In genomic region chr2:177207101-177207500, GRCh38 we compare ENCODE assay signal across 12 cellular contexts. TPM values are rescaled to one million over a fixed set of nuclear protein-coding genes. Genes with fewer than 3 reads are reported as not detected.
DNase-seq lines count a peak whose midpoint lies in the region; ATAC-seq, FAIRE-seq and TF ChIP-seq lines count a peak whose summit lies in the region.
"Had no signal": no experiment of that assay in that cellular context is flagged by ENCODE, and none has a peak within 500 bp of the region (broad histone marks: within the 10 kb centered on the region; RNA-seq: fewer than 3 reads in every experiment).

No MANE protein-coding gene starts in this region.

- ATAC-seq in GM19043 (IDR thresholded peaks at IDR 0.05; ENCODE audit: low read depth, unreplicated experiment) (peak; percentile 86), HG02623 (IDR thresholded peaks at IDR 0.05; ENCODE audit: unreplicated experiment) (peak; percentile 80), HG03469 (IDR thresholded peaks at IDR 0.05; ENCODE audit: unreplicated experiment) (peak; percentile 59)

- H2AK5ac ChIP-seq in mesendoderm (ENCODE audit: low read length), result no peak overlapping the region

- no peak overlapping the region for H3K56ac ChIP-seq in mesendoderm (ENCODE audit: low read length)

- no peak for TF ChIP-seq POLR2A in GM12891 (IDR thresholded peaks at IDR 0.05; ENCODE audit: low read depth, low read length)

- H3K79me2 ChIP-seq in mesendoderm (ENCODE audit: control insufficient read depth, insufficient read depth, low read length), result peaks cover 3% of the 10 kb centered on the region

- H3K4me3 ChIP-seq in mesendoderm (ENCODE audit: low read length), result no peak overlapping the region
- H3K4me3 ChIP-seq: neural progenitor cell had no signal

- FAIRE-seq in GM12891 (lab: Jason Lieb, UNC), result no peak
- FAIRE-seq: bronchial epithelial cell, islet of Langerhans had no signal

- peak; percentile 34 for DNase-seq in GM12891 (ENCODE audit: insufficient read length, low spot score)
- DNase-seq in NCI-H226, result no peak
- DNase-seq in OCI-M2 (lab: John Stamatoyannopoulos, UW; ENCODE audit: unreplicated experiment), result no peak
- DNase-seq in substantia nigra (lab: John Stamatoyannopoulos, UW), result no peak
- no peak for DNase-seq in mesendoderm
- DNase-seq: NCI-H446 treated with DMSO at 0.1 percent for 48 hours had no signal

- H3K4me2 ChIP-seq in mesendoderm (ENCODE audit: low read length), result no peak overlapping the region
- H3K4me2 ChIP-seq: neural progenitor cell had no signal

- H3K27ac ChIP-seq in substantia nigra (ENCODE audit: low read depth, low read length, poor library complexity, severe bottlenecking) (no peak overlapping the region), mesendoderm (ENCODE audit: low read depth, low read length) (no peak overlapping the region)
- H3K27ac ChIP-seq: neural progenitor cell had no signal

- H3K27me3 ChIP-seq in mesendoderm (ENCODE audit: insufficient read depth, low read length, poor library complexity), result no peaks in the 10 kb centered on the region
- H3K27me3 ChIP-seq: neural progenitor cell had no signal

- no CpG with 5 or more reads among the region's 2 CpGs for WGBS in mesendoderm (ENCODE audit: extremely low coverage, insufficient coverage, low lambda C conversion rate)

- H3K9ac ChIP-seq in mesendoderm (ENCODE audit: low read length), result no peak overlapping the region
- H3K9ac ChIP-seq: neural progenitor cell had no signal

- H2BK120ac ChIP-seq in mesendoderm (ENCODE audit: low read depth, low read length), result no peak overlapping the region

- H3K4ac ChIP-seq in mesendoderm (ENCODE audit: low read depth, low read length), result no peak overlapping the region

- no peaks in the 10 kb centered on the region for H3K79me1 ChIP-seq in mesendoderm (ENCODE audit: low read length)

- H2BK15ac ChIP-seq in mesendoderm (replicated peaks; ENCODE audit: low read depth), result no peak overlapping the region

- no peak overlapping the region for H4K5ac ChIP-seq in mesendoderm (ENCODE audit: low read length)

- no peak overlapping the region for H3K18ac ChIP-seq in mesendoderm (ENCODE audit: low read length)

- no peak overlapping the region for H4K8ac ChIP-seq in mesendoderm (ENCODE audit: low read depth, low read length)

- H3K4me1 ChIP-seq in mesendoderm (ENCODE audit: control insufficient read depth, low read depth, low read length), result no peaks in the 10 kb centered on the region

- no peak overlapping the region for H3K23ac ChIP-seq in mesendoderm (ENCODE audit: low read length)

- H2BK5ac ChIP-seq in mesendoderm (ENCODE audit: low read length), result no peak overlapping the region

- no peaks in the 10 kb centered on the region for H3K36me3 ChIP-seq in mesendoderm (ENCODE audit: control insufficient read depth, insufficient read depth, low read length)
- H3K36me3 ChIP-seq: neural progenitor cell had no signal

TF ChIP-seq in GM12891, 5 proteins besides CTCF, POLR2A, EP300 and RAD21:
- TF ChIP-seq POU2F2 (IDR thresholded peaks at IDR 0.05; ENCODE audit: low read depth, low read length) (no peak), TAF1 (IDR thresholded peaks at IDR 0.05; ENCODE audit: low read depth, low read length) (no peak), POLR2AphosphoS5 (IDR thresholded peaks at IDR 0.05; ENCODE audit: low read depth, low read length) (no peak), SPI1 (IDR thresholded peaks at IDR 0.05; ENCODE audit: low read depth, low read length) (no peak), PAX5 (IDR thresholded peaks at IDR 0.05; ENCODE audit: insufficient read depth, low read length, severe bottlenecking) (no peak)

RNA-seq across cellular contexts. Expression of gene HNRNPA3, which starts 5.5 kb away (rescaled TPM):
- 339 TPM for polyA plus RNA-seq in GM12891 (2012; ENCODE audit: low read depth, missing spikeins)
- polyA plus RNA-seq in mesendoderm (2013, experiment 1 of 2), result 641 TPM
- 604 TPM for polyA plus RNA-seq in mesendoderm (2013, experiment 2 of 2)

RNA-seq across cellular contexts. Expression of gene NFE2L2, which starts 57.4 kb away (rescaled TPM):
- polyA plus RNA-seq in GM12891 (2012; ENCODE audit: low read depth, missing spikeins), result 15.0 TPM
- 33.0 TPM for polyA plus RNA-seq in mesendoderm (2013, experiment 1 of 2)
- polyA plus RNA-seq in mesendoderm (2013, experiment 2 of 2), result 35.1 TPM
